In genomic region chr1:109620890-109621289, GRCh38 we compare ENCODE assay signal across 8 cellular contexts. TPM values are rescaled to one million over a fixed set of nuclear protein-coding genes. Genes with fewer than 3 reads are reported as not detected.
A peak's percentile ranks its signal among the peaks of the same experiment; 100 is the strongest.
DNase-seq lines count a peak whose midpoint lies in the region; ATAC-seq and TF ChIP-seq lines count a peak whose summit lies in the region.

No MANE protein-coding gene starts in this region.

- TF ChIP-seq CTCF in CD14-positive monocyte (IDR thresholded peaks at IDR 0.05) (no peak), right lobe of liver (IDR thresholded peaks at IDR 0.05) (no peak)

- TF ChIP-seq POLR2A in right lobe of liver (IDR thresholded peaks at IDR 0.05), result no peak

- H3K36me3 ChIP-seq in right lobe of liver, result no peaks in the 10 kb centered on the region

- intact Hi-C loops in CD14-positive monocyte (cut with micrococcal nuclease), result loop anchor here (2.0 to 5.0 kb wide), 2 partner anchors 72 to 74 kb away; partner anchors contain the start of gene GNAI3 (in 2 of the 2)
- intact Hi-C loops in right lobe of liver (cut with DNase I), result loop anchor here in 1 of 2 donors (10.0 kb wide), 1 partner anchor 76 kb away; the partner anchor contains the start of gene GNAI3

- peak overlapping the region; percentile 92 to 97 for H3K4me3 Mint-ChIP-seq in CD14-positive monocyte

- H3K9me3 ChIP-seq in right lobe of liver, result no peaks in the 10 kb centered on the region

- H3K36me3 Mint-ChIP-seq in CD14-positive monocyte, result peaks cover 14 to 34% of the 10 kb centered on the region in 2 donors

- H3K27ac ChIP-seq in right lobe of liver, result peak overlapping the region; percentile 69 to 76 (median 76)

- H3K4me1 ChIP-seq in right lobe of liver, result peaks cover 0 to 43% (median 13%) of the 10 kb centered on the region in 4 donors

- H3K27me3 Mint-ChIP-seq in CD14-positive monocyte (ENCODE audit: low read depth in 3 of 3), result peaks cover 0 to 3% (median 2%) of the 10 kb centered on the region in 3 donors

- peak; percentile 98 for DNase-seq in CD14-positive monocyte (ENCODE audit: low spot score)
- DNase-seq in NCI-H748 (lab: John Stamatoyannopoulos, UW; ENCODE audit: unreplicated experiment), result peak; percentile 96
- DNase-seq in activated CD4-positive, alpha-beta T cell treated with anti-CD3 and anti-CD28 coated beads, Interleukin-2, amount 50 U/mL, for 4 hours, result peak; percentile 96
- DNase-seq in dermis blood vessel endothelial cell, result peak; percentile 96
- peak; percentile 94 to 97 (median 95) for DNase-seq in right lobe of liver
- DNase-seq in stimulated activated CD4-positive, alpha-beta T cell treated with anti-CD3 and anti-CD28 coated beads, Interleukin-4, amount 100 ng/mL, for 1 hour, result peak; percentile 99

- H3K27ac Mint-ChIP-seq in CD14-positive monocyte, result peak overlapping the region; percentile 99 to 100 (median 99)

- H3K27me3 ChIP-seq in right lobe of liver, result no peaks in the 10 kb centered on the region

- WGBS in right lobe of liver (ENCODE audit: insufficient coverage, low coverage, low lambda C conversion rate, missing lambda C conversion rate), result 6% methylated on average over 3 of the region's 18 CpGs

- peaks cover 71% of the 10 kb centered on the region for H3K4me1 Mint-ChIP-seq in CD14-positive monocyte

- H3K4me3 ChIP-seq in right lobe of liver, result peak overlapping the region; percentile 64 to 94 (median 68)

- H3K9me3 Mint-ChIP-seq in CD14-positive monocyte, result peaks cover 0 to 2% (median 0%) of the 10 kb centered on the region in 7 donors

- ATAC-seq in GM19438 (IDR thresholded peaks at IDR 0.05; ENCODE audit: low read depth, unreplicated experiment), result peak; percentile 65
- ATAC-seq in HG03565 (IDR thresholded peaks at IDR 0.05; ENCODE audit: unreplicated experiment), result peak; percentile 53
- peak; percentile 69 to 77 (median 74) for ATAC-seq in right lobe of liver

RNA-seq across cellular contexts. Expression of gene AMPD2, which starts 1.3 kb away (rescaled TPM):
- 100 to 1,000 TPM in 1 of 2 donors, 10 to 100 TPM in 1; 75.0 to 117 TPM for polyA plus RNA-seq in CD14-positive monocyte
- total RNA-seq in dermis blood vessel endothelial cell, result 32.0 and 40.4 TPM in 2 replicates
- 10 to 100 TPM; 29.1 to 59.1 (median 37.2) TPM for total RNA-seq in right lobe of liver

RNA-seq across cellular contexts. Expression of gene GNAT2, which starts 1.5 kb away (rescaled TPM):
- polyA plus RNA-seq in CD14-positive monocyte, result not detected
- total RNA-seq in dermis blood vessel endothelial cell (not detected in 2 replicates), right lobe of liver (under 1 TPM in 3 of 6 experiments, not detected in 3; 0.20 to 0.21 (median 0.20) TPM)

RNA-seq across cellular contexts. Expression of gene GSTM4, which starts 35.0 kb away (rescaled TPM):
- polyA plus RNA-seq in CD14-positive monocyte, result 10 to 100 TPM; 11.9 to 15.9 TPM
- total RNA-seq in dermis blood vessel endothelial cell (1.5 and 2.7 TPM in 2 replicates), right lobe of liver (10 to 100 TPM; 18.5 to 32.1 (median 23.8) TPM)

RNA-seq across cellular contexts. Expression of gene GSTM2, which starts 47.0 kb away (rescaled TPM):
- polyA plus RNA-seq in CD14-positive monocyte, result 1 to 10 TPM; 1.5 to 6.3 TPM
- total RNA-seq in dermis blood vessel endothelial cell (4.0 and 4.1 TPM in 2 replicates), right lobe of liver (10 to 100 TPM in 4 of 6 experiments, 1 to 10 TPM in 2; 4.4 to 16.0 (median 12.7) TPM)

Comparison
In these comparisons a context has a peak if more than half of its experiments do, and no peak if none do; other contexts are left out.
1. Peak in every context shown above with its lines: DNase-seq, ATAC-seq, H3K4me3 ChIP-seq and H3K27ac ChIP-seq.